In the genomic region with DNA sequence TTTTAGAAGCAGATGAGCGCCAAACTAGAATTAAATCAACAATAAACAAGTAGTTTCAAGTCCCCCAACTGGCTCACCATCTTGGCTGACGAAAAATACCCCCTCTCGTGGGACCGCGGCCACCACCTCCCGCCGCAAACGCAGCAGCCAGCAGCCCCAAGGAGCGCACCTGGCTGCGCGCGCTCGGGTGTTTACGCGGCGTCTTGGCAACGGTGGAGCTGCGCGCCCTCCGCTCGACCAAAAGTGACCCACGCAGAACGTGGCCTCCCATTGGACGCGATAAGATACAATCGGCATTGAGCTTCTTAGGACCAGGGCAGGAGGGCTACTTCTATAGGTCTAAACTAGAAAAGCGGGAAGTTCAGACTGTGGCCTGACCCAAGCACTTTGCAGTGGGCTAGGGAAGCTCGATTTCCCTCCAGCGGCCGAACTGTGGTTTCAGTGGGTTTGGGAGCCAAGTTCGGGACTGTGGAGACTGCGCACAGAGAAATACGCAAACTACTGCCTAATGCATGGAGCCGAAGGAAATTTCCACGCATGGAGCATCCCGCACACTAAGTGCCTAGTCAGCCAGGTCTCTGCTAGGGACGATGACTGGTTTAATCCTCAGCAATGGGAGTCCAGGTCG, we compare ENCODE assay signal across 8 cellular contexts. TPM values are rescaled to one million over a fixed set of nuclear protein-coding genes. Genes with fewer than 3 reads are reported as not detected.
A peak's percentile ranks its signal among the peaks of the same experiment; 100 is the strongest.
DNase-seq lines count a peak whose midpoint lies in the region; ATAC-seq and TF ChIP-seq lines count a peak whose summit lies in the region.

A gene with protein sequence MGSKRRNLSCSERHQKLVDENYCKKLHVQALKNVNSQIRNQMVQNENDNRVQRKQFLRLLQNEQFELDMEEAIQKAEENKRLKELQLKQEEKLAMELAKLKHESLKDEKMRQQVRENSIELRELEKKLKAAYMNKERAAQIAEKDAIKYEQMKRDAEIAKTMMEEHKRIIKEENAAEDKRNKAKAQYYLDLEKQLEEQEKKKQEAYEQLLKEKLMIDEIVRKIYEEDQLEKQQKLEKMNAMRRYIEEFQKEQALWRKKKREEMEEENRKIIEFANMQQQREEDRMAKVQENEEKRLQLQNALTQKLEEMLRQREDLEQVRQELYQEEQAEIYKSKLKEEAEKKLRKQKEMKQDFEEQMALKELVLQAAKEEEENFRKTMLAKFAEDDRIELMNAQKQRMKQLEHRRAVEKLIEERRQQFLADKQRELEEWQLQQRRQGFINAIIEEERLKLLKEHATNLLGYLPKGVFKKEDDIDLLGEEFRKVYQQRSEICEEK (minus strand): TSS at position 245 of the 628 bp plus-strand sequence. CDS start 165 bp downstream, at position 80.

- H3K4me1 ChIP-seq in colonic mucosa, result no peaks in the 10 kb centered on the region

- H3K4me3 ChIP-seq in colonic mucosa (peak within 1 kb of the TSS; percentile 34), kidney epithelial cell (ENCODE audit: low read depth, low read length) (peak within 1 kb of the TSS; percentile 67)

- H3K9ac ChIP-seq in colonic mucosa (ENCODE audit: low read depth in 2 of 2, low read length in 2 of 2), result peak within 1 kb of the TSS in 1 of 2 donors; percentile 68

- H3K27me3 ChIP-seq in colonic mucosa (no peaks in the 10 kb centered on the region), kidney epithelial cell (ENCODE audit: control insufficient read depth, insufficient read depth, low read length) (no peaks in the 10 kb centered on the region)

- ATAC-seq in GM19023 (IDR thresholded peaks at IDR 0.05; ENCODE audit: unreplicated experiment), result peak; percentile 100
- ATAC-seq in HG03159 (IDR thresholded peaks at IDR 0.05; ENCODE audit: unreplicated experiment), result peak; percentile 98
- peak; percentile 90 to 91 for ATAC-seq in activated CD4-positive, CD25-positive, alpha-beta regulatory T cell treated with anti-CD3 and anti-CD28 coated beads, Interleukin-2, amount 50 U/mL, for 24 hours

- H3K9me3 ChIP-seq in colonic mucosa, result no peaks in the 10 kb centered on the region

- TF ChIP-seq CTCF in colonic mucosa (IDR thresholded peaks at IDR 0.05) (no peak), kidney epithelial cell (IDR thresholded peaks at IDR 0.05; ENCODE audit: insufficient read depth, low read length, poor library complexity, severe bottlenecking) (no peak)

- intact Hi-C loops in colonic mucosa (cut with DNase I), result no loop called here

- H3K36me3 ChIP-seq in colonic mucosa, result no peaks in the 10 kb centered on the region
- H3K36me3 ChIP-seq in kidney epithelial cell (ENCODE audit: control insufficient read depth, insufficient read depth, low read length), result no peaks in the 10 kb centered on the region

- DNase-seq in AML-193 (lab: John Stamatoyannopoulos, UW), result peak; percentile 95 to 97
- DNase-seq in NCI-H226, result peak; percentile 97
- peak; percentile 92 for DNase-seq in colonic mucosa
- peak; percentile 93 for DNase-seq in kidney epithelial cell (ENCODE audit: low read depth)
- peak; percentile 63 to 67 for DNase-seq in stimulated activated CD4-positive, alpha-beta T cell treated with anti-CD3 and anti-CD28 coated beads, Interleukin-15, amount 100 ng/mL, for 48 hours (ENCODE audit: low read depth in 2 of 2)

- no peak within 1 kb of the TSS for H3K27ac ChIP-seq in colonic mucosa

RNA-seq across cellular contexts. Expression of the gene that starts here (rescaled TPM):
- 1 to 10 TPM in 1 of 2 donors, under 1 TPM in 1; 0.58 to 2.8 TPM for total RNA-seq in colonic mucosa
- total RNA-seq in kidney epithelial cell, result 0.84 and 1.5 TPM in 2 replicates
